Comparison of ENCODE assay signal across 21 cellular contexts in genomic region chr2:70795164-70795995, GRCh38. TPM values are rescaled to one million over a fixed set of nuclear protein-coding genes. Genes with fewer than 3 reads are reported as not detected.
"Had no signal": no experiment of that assay in that cellular context is flagged by ENCODE, and none has a peak within 500 bp of the region (broad histone marks: within the 10 kb centered on the region; RNA-seq: fewer than 3 reads in every experiment).

No MANE protein-coding gene starts in this region.

- H3K9me3 ChIP-seq: MG63, SJSA1 had no signal

- DNase-seq: KBM-7, MG63, NCI-H1092, NCI-H1436, NCI-H187, NCI-H2029, NCI-H2081 treated with DMSO at 0.1 percent for 48 hours, NCI-H2171, NCI-H226, NCI-H446, NCI-H510A, NCI-H524 treated with DMSO at 0.1 percent for 48 hours, NCI-H69, NCI-H774, Right ventricle myocardium superior, RPMI8226, SIG-M5 had no signal

- H3K4me3 ChIP-seq: MG63, SJSA1, SK-N-MC had no signal

- H3K36me3 ChIP-seq: MG63, SJSA1 had no signal

- H3K4me1 ChIP-seq: SJSA1 had no signal

- H3K27ac ChIP-seq: SJSA1, SK-N-MC had no signal

- H3K27me3 ChIP-seq: MG63 had no signal

RNA-seq across cellular contexts. Expression of gene FIGLA, which starts 4.9 kb away (rescaled TPM):
- total RNA-seq: HT-29, LHCN-M2, Right ventricle myocardium superior, SJSA1 had no signal

RNA-seq across cellular contexts. Expression of gene CLEC4F, which starts 25.0 kb away (rescaled TPM):
- total RNA-seq: HT-29, LHCN-M2, SJSA1 had no signal

RNA-seq across cellular contexts. Expression of gene ADD2, which starts 27.4 kb away (rescaled TPM):
- total RNA-seq: LHCN-M2, SJSA1 had no signal

RNA-seq across cellular contexts. Expression of gene CD207, which starts 40.2 kb away (rescaled TPM):
- total RNA-seq: HT-29, LHCN-M2, Right ventricle myocardium superior, SJSA1 had no signal
